In genomic region chr9:129776938-129777768, GRCh38 we compare ENCODE assay signal across 2 cellular contexts.
TF ChIP-seq lines count a peak whose summit lies in the region.

No MANE protein-coding gene starts in this region.

TF ChIP-seq in HEK293, 187 proteins besides CTCF, POLR2A, EP300 and RAD21 (continued from another document and continues in another):
- no peak for TF ChIP-seq ZNF280D (tag by site-specific recombination; IDR thresholded peaks at IDR 0.05)
- peak; percentile 90 for TF ChIP-seq FEZF1 (tag by site-specific recombination; IDR thresholded peaks at IDR 0.05)
- no peak for TF ChIP-seq ZNF529 (tag by site-specific recombination; IDR thresholded peaks at IDR 0.05; ENCODE audit: insufficient replicate concordance)
- TF ChIP-seq ZXDB (tag by site-specific recombination; IDR thresholded peaks at IDR 0.05) = peak; percentile 78
- 0 out of 2 replicates have a peak, but pooled peaks have one; percentile 13 for TF ChIP-seq ZBTB11 (tag by site-specific recombination; conservative IDR thresholded peaks at IDR 0.05; ENCODE audit: low read depth)
- TF ChIP-seq ZNF585B (tag by site-specific recombination; IDR thresholded peaks at IDR 0.05) = no peak
- TF ChIP-seq SP3 (tag by site-specific recombination; IDR thresholded peaks at IDR 0.05) = no peak
- TF ChIP-seq ZBTB6 (tag by site-specific recombination; IDR thresholded peaks at IDR 0.05) = peak; percentile 95
- TF ChIP-seq ZNF223 (tag by site-specific recombination; IDR thresholded peaks at IDR 0.05) = peak; percentile 99
- TF ChIP-seq ZNF645 (tag by site-specific recombination; IDR thresholded peaks at IDR 0.05) = no peak
- TF ChIP-seq ZNF121 (tag by site-specific recombination; IDR thresholded peaks at IDR 0.05) = no peak
- TF ChIP-seq ZNF2 (tag by site-specific recombination; IDR thresholded peaks at IDR 0.05) = no peak
- peak; percentile 81; the same call in 1 of the 2 replicates for TF ChIP-seq GLIS2 (tag by site-specific recombination; IDR thresholded peaks at IDR 0.05)
- TF ChIP-seq ATF2 (tag by site-specific recombination; IDR thresholded peaks at IDR 0.05; ENCODE audit: low read depth) = peak; percentile 99
- TF ChIP-seq ZNF777 (tag by site-specific recombination; IDR thresholded peaks at IDR 0.05; ENCODE audit: borderline replicate concordance) = no peak
- no peak for TF ChIP-seq ZNF169 (tag by site-specific recombination; IDR thresholded peaks at IDR 0.05)
- TF ChIP-seq ZNF366 (tag by site-specific recombination; conservative IDR thresholded peaks at IDR 0.05) = peak; percentile 98

TF ChIP-seq in K562, 482 proteins besides CTCF, POLR2A, EP300 and RAD21 (continued from another document and continues in another):
- TF ChIP-seq ZNF431 (CRISPR knock-in tag; IDR thresholded peaks at IDR 0.05) (0 out of 2 replicates have a peak, but pooled peaks have one; percentile 31), EHMT2 (IDR thresholded peaks at IDR 0.05) (no peak), SMAD4 (CRISPR knock-in tag; conservative IDR thresholded peaks at IDR 0.05) (peak; percentile 89), ZNF589 (CRISPR knock-in tag; IDR thresholded peaks at IDR 0.05; ENCODE audit: low read depth) (0 out of 2 replicates have a peak, but pooled peaks have one; percentile 50), ATF3 (IDR thresholded peaks at IDR 0.05) (peak; percentile 100), ATF3 (CRISPR knock-in tag; conservative IDR thresholded peaks at IDR 0.05) (peak; percentile 97), ZNF165 (CRISPR knock-in tag; IDR thresholded peaks at IDR 0.05; ENCODE audit: borderline replicate concordance) (peak; percentile 98), ZNF583 (CRISPR knock-in tag; IDR thresholded peaks at IDR 0.05) (peak; percentile 72; the same call in 1 of the 2 replicates), SAP30 (IDR thresholded peaks at IDR 0.05; ENCODE audit: borderline replicate concordance, insufficient read depth, low read depth, low read length, poor library complexity, severe bottlenecking) (peak; percentile 12), RNF2 (IDR thresholded peaks at IDR 0.05) (peak; percentile 95; the same call in 1 of the 2 replicates), CEBPB (tag; IDR thresholded peaks at IDR 0.05) (peak; percentile 85; the same call in 1 of the 2 replicates), NR2C2 (CRISPR knock-in tag; IDR thresholded peaks at IDR 0.05) (no peak), NR2C2 (tag; IDR thresholded peaks at IDR 0.05) (peak; percentile 88), HLTF (IDR thresholded peaks at IDR 0.05) (no peak), RBBP5 (IDR thresholded peaks at IDR 0.05; ENCODE audit: borderline replicate concordance, insufficient read depth, low read length, poor library complexity, severe bottlenecking) (peak; percentile 74), JUND (IDR thresholded peaks at IDR 0.05; ENCODE audit: borderline replicate concordance, low read depth, low read length) (peak; percentile 99), JUND (tag; IDR thresholded peaks at IDR 0.05; ENCODE audit: borderline replicate concordance, low read depth, low read length) (peak; percentile 99), ZNF609 (CRISPR knock-in tag; IDR thresholded peaks at IDR 0.05; ENCODE audit: borderline replicate concordance) (no peak), CHD1 (IDR thresholded peaks at IDR 0.05; ENCODE audit: low read length) (no peak), ZNF408 (CRISPR knock-in tag; IDR thresholded peaks at IDR 0.05; ENCODE audit: low read depth) (no peak; the same call in 1 of the 2 replicates), PHB (CRISPR knock-in tag; IDR thresholded peaks at IDR 0.05) (no peak), ZFX (CRISPR knock-in tag; IDR thresholded peaks at IDR 0.05) (peak; percentile 65), IRF9 (tag; IDR thresholded peaks at IDR 0.05) (no peak), MBD1 (CRISPR knock-in tag; IDR thresholded peaks at IDR 0.05) (no peak), ZNF696 (CRISPR knock-in tag; conservative IDR thresholded peaks at IDR 0.05) (no peak), ZBTB49 (CRISPR knock-in tag; IDR thresholded peaks at IDR 0.05; ENCODE audit: borderline replicate concordance) (no peak), CREB1 (IDR thresholded peaks at IDR 0.05) (peak; percentile 94), CREB1 (CRISPR knock-in tag; IDR thresholded peaks at IDR 0.05) (peak; percentile 95), MIER1 (IDR thresholded peaks at IDR 0.05; ENCODE audit: low read depth) (no peak), RBFOX2 (IDR thresholded peaks at IDR 0.05; ENCODE audit: low read depth, low read length) (peak; percentile 46), ZNF655 (CRISPR knock-in tag; IDR thresholded peaks at IDR 0.05) (no peak), XRCC5 (IDR thresholded peaks at IDR 0.05; ENCODE audit: low read depth, low read length) (peak; percentile 35; the same call in 1 of the 2 replicates), HBP1 (CRISPR knock-in tag; IDR thresholded peaks at IDR 0.05) (peak; percentile 5; the same call in 1 of the 2 replicates), CBFA2T2 (conservative IDR thresholded peaks at IDR 0.05) (no peak), CUX1 (CRISPR knock-in tag; IDR thresholded peaks at IDR 0.05) (no peak)
